In genomic region chr1:44406761-44407429, GRCh38 we compare ENCODE assay signal across 8 cellular contexts. TPM values are rescaled to one million over a fixed set of nuclear protein-coding genes. Genes with fewer than 3 reads are reported as not detected.
DNase-seq lines count a peak whose midpoint lies in the region; ATAC-seq, FAIRE-seq and TF ChIP-seq lines count a peak whose summit lies in the region.

No MANE protein-coding gene starts in this region.

- peak overlapping the region in 2 of 3 experiments; percentile 38 to 46 for H3K4me3 ChIP-seq in keratinocyte (ENCODE audit: control insufficient read depth in 2 of 3, extremely low read depth in 1 of 3, insufficient read depth in 2 of 3, low read depth in 1 of 3, low read length in 3 of 3)

- dilution Hi-C loops in keratinocyte (cut with MboI; ENCODE audit: extremely low pct_ligation_motif_present, low sequenced_read_pairs): no loop called here

- H3K9me1 ChIP-seq in keratinocyte (ENCODE audit: control insufficient read depth, extremely low read depth, insufficient read depth, low read length): no peaks in the 10 kb centered on the region

- peaks cover 42% of the 10 kb centered on the region for H3K27me3 Mint-ChIP-seq in activated T-helper 1 cell treated with anti-CD3 and anti-CD28 coated beads, Interleukin-12 subunit alpha, Interleukin-12 subunit beta, Interleukin-2, Interleukin-4 antibody, amounts not matched to agents 30 ng/mL and 10 ng/mL and 1 ng/mL, durations not matched to agents 14 hours and 24 hours and 36 hours (ENCODE audit: insufficient read depth)
- peaks cover 17% of the 10 kb centered on the region for H3K27me3 Mint-ChIP-seq in stimulated activated naive CD8-positive, alpha-beta T cell treated with anti-CD3 and anti-CD28 coated beads, Interleukin-15, amount 100 ng/mL, for 72 hours

- TF ChIP-seq CTCF in keratinocyte (optimal IDR thresholded peaks at IDR 0.05 in 1 of 3, IDR thresholded peaks at IDR 0.05 in 1 of 3, conservative IDR thresholded peaks at IDR 0.05 in 1 of 3; ENCODE audit: extremely low read depth in 1 of 3, insufficient read depth in 2 of 3, low read length in 3 of 3): no peak

- H2AFZ ChIP-seq in keratinocyte (ENCODE audit: control insufficient read depth, low read length): no peak overlapping the region

- peak; percentile 36 for ATAC-seq in stimulated activated naive CD8-positive, alpha-beta T cell treated with anti-CD3 and anti-CD28 coated beads, Interleukin-15, amount 100 ng/mL, for 72 hours
- ATAC-seq in HG02970 (IDR thresholded peaks at IDR 0.05; ENCODE audit: low FRiP score, unreplicated experiment): no peak
- no peak for ATAC-seq in GM18907 (IDR thresholded peaks at IDR 0.05; ENCODE audit: unreplicated experiment)
- no peak for ATAC-seq in GM18867 (IDR thresholded peaks at IDR 0.05; ENCODE audit: unreplicated experiment)

- no peaks in the 10 kb centered on the region for H3K9me3 ChIP-seq in keratinocyte (ENCODE audit: control insufficient read depth, low read depth, low read length)

- no peak overlapping the region for H3K9ac ChIP-seq in keratinocyte (ENCODE audit: control insufficient read depth, extremely low read depth, insufficient read depth, low read length)

- peaks cover 74% of the 10 kb centered on the region for H3K27me3 ChIP-seq in keratinocyte (ENCODE audit: control insufficient read depth, extremely low read depth, insufficient read depth, low read length)

- no peak overlapping the region for H3K27ac ChIP-seq in keratinocyte (ENCODE audit: control insufficient read depth, insufficient read depth, low read length)

- no peaks in the 10 kb centered on the region for H3K79me2 ChIP-seq in keratinocyte (ENCODE audit: control insufficient read depth, insufficient read depth, low read length)

- intact Hi-C loops in activated T-helper 1 cell treated with anti-CD3 and anti-CD28 coated beads, Interleukin-12 subunit alpha, Interleukin-12 subunit beta, Interleukin-2, Interleukin-4 antibody, amounts not matched to agents 30 ng/mL and 10 ng/mL and 1 ng/mL, durations not matched to agents 14 hours and 24 hours and 36 hours (cut with micrococcal nuclease): no loop called here

- H3K4me1 Mint-ChIP-seq in activated T-helper 1 cell treated with anti-CD3 and anti-CD28 coated beads, Interleukin-12 subunit alpha, Interleukin-12 subunit beta, Interleukin-2, Interleukin-4 antibody, amounts not matched to agents 30 ng/mL and 10 ng/mL and 1 ng/mL, durations not matched to agents 14 hours and 24 hours and 36 hours (ENCODE audit: low read depth): peaks cover 21% of the 10 kb centered on the region
- H3K4me1 Mint-ChIP-seq in stimulated activated naive CD8-positive, alpha-beta T cell treated with anti-CD3 and anti-CD28 coated beads, Interleukin-15, amount 100 ng/mL, for 72 hours: peaks cover 27% of the 10 kb centered on the region

- no peaks in the 10 kb centered on the region for H3K36me3 ChIP-seq in keratinocyte (ENCODE audit: control insufficient read depth in 2 of 2, extremely low read depth in 1 of 2, insufficient read depth in 2 of 2, low read length in 2 of 2)

- H3K27ac Mint-ChIP-seq in activated T-helper 1 cell treated with anti-CD3 and anti-CD28 coated beads, Interleukin-12 subunit alpha, Interleukin-12 subunit beta, Interleukin-2, Interleukin-4 antibody, amounts not matched to agents 30 ng/mL and 10 ng/mL and 1 ng/mL, durations not matched to agents 14 hours and 24 hours and 36 hours: no peak overlapping the region
- H3K27ac Mint-ChIP-seq in stimulated activated naive CD8-positive, alpha-beta T cell treated with anti-CD3 and anti-CD28 coated beads, Interleukin-15, amount 100 ng/mL, for 72 hours: no peak overlapping the region

- H3K4me1 ChIP-seq in keratinocyte (ENCODE audit: control insufficient read depth, extremely low read depth, insufficient read depth, low read length): no peaks in the 10 kb centered on the region

- H4K20me1 ChIP-seq in keratinocyte (ENCODE audit: control insufficient read depth, extremely low read depth, insufficient read depth, low read length): peaks cover 2% of the 10 kb centered on the region

- no peaks in the 10 kb centered on the region for H3K36me3 Mint-ChIP-seq in activated T-helper 1 cell treated with anti-CD3 and anti-CD28 coated beads, Interleukin-12 subunit alpha, Interleukin-12 subunit beta, Interleukin-2, Interleukin-4 antibody, amounts not matched to agents 30 ng/mL and 10 ng/mL and 1 ng/mL, durations not matched to agents 14 hours and 24 hours and 36 hours (ENCODE audit: low read depth)

- DNase-seq in DMS 273 (lab: John Stamatoyannopoulos, UW; ENCODE audit: unreplicated experiment) (peak; percentile 49), DMS 273 treated with DMSO at 0.1 percent for 48 hours (lab: John Stamatoyannopoulos, UW) (no peak), keratinocyte (ENCODE audit: low read depth, low spot score) (no peak)
- peak; percentile 8 for DNase-seq in activated T-helper 1 cell treated with anti-CD3 and anti-CD28 coated beads, Interleukin-12 subunit alpha, Interleukin-12 subunit beta, Interleukin-2, Interleukin-4 antibody, amounts not matched to agents 30 ng/mL and 10 ng/mL and 1 ng/mL, durations not matched to agents 14 hours and 24 hours and 36 hours (ENCODE audit: low spot score)
- peak; percentile 36 to 42 for DNase-seq in stimulated activated naive CD8-positive, alpha-beta T cell treated with anti-CD3 and anti-CD28 coated beads, Interleukin-15, amount 100 ng/mL, for 72 hours

- peak overlapping the region; percentile 94 for H3K4me2 ChIP-seq in keratinocyte (ENCODE audit: control insufficient read depth, extremely low read depth, insufficient read depth, low read depth, low read length)

- FAIRE-seq in keratinocyte (lab: Jason Lieb, UNC): no peak

- no peaks in the 10 kb centered on the region for H3K9me3 Mint-ChIP-seq in activated T-helper 1 cell treated with anti-CD3 and anti-CD28 coated beads, Interleukin-12 subunit alpha, Interleukin-12 subunit beta, Interleukin-2, Interleukin-4 antibody, amounts not matched to agents 30 ng/mL and 10 ng/mL and 1 ng/mL, durations not matched to agents 14 hours and 24 hours and 36 hours
- no peaks in the 10 kb centered on the region for H3K9me3 Mint-ChIP-seq in stimulated activated naive CD8-positive, alpha-beta T cell treated with anti-CD3 and anti-CD28 coated beads, Interleukin-15, amount 100 ng/mL, for 72 hours

- H3K4me3 Mint-ChIP-seq in activated T-helper 1 cell treated with anti-CD3 and anti-CD28 coated beads, Interleukin-12 subunit alpha, Interleukin-12 subunit beta, Interleukin-2, Interleukin-4 antibody, amounts not matched to agents 30 ng/mL and 10 ng/mL and 1 ng/mL, durations not matched to agents 14 hours and 24 hours and 36 hours: no peak overlapping the region
- H3K4me3 Mint-ChIP-seq in stimulated activated naive CD8-positive, alpha-beta T cell treated with anti-CD3 and anti-CD28 coated beads, Interleukin-15, amount 100 ng/mL, for 72 hours: peak overlapping the region; percentile 89 to 97

RNA-seq across cellular contexts. Expression of gene RNF220, which starts 1.8 kb away (rescaled TPM):
- total RNA-seq in activated T-helper 1 cell treated with anti-CD3 and anti-CD28 coated beads, Interleukin-12 subunit alpha, Interleukin-12 subunit beta, Interleukin-2, Interleukin-4 antibody, amounts not matched to agents 30 ng/mL and 10 ng/mL and 1 ng/mL, durations not matched to agents 14 hours and 24 hours and 36 hours: 103 and 107 TPM in 2 replicates
- 30.6 to 48.1 TPM (median 42.7 TPM) in 3 replicates for polyA plus RNA-seq in keratinocyte
- polyA plus RNA-seq in keratinocyte (2011; ENCODE audit: low read depth): 64.0 TPM
- 27.6 and 38.9 TPM in 2 replicates for polyA plus RNA-seq in keratinocyte (2011; cell fraction: cytosol; rRNA removed)
- polyA plus RNA-seq in keratinocyte (2011; cell fraction: nucleus; rRNA removed): 44.5 and 47.4 TPM in 2 replicates
- 49.6 and 51.8 TPM in 2 replicates for polyA plus RNA-seq in keratinocyte (2012; ENCODE audit: low replicate concordance)
- 18.5 to 65.9 TPM (median 34.3 TPM) in 3 replicates for polyA minus RNA-seq in keratinocyte
- 19.4 TPM for polyA minus RNA-seq in keratinocyte (2011; cell fraction: cytosol; rRNA and poly(A)+ RNA removed)
- 8.3 and 10.8 TPM in 2 replicates for polyA minus RNA-seq in keratinocyte (2011; cell fraction: nucleus; rRNA and poly(A)+ RNA removed)

RNA-seq across cellular contexts. Expression of gene ERI3, which starts 51.8 kb away (rescaled TPM):
- 51.4 and 55.4 TPM in 2 replicates for total RNA-seq in activated T-helper 1 cell treated with anti-CD3 and anti-CD28 coated beads, Interleukin-12 subunit alpha, Interleukin-12 subunit beta, Interleukin-2, Interleukin-4 antibody, amounts not matched to agents 30 ng/mL and 10 ng/mL and 1 ng/mL, durations not matched to agents 14 hours and 24 hours and 36 hours
- 43.7 to 56.6 TPM (median 49.0 TPM) in 3 replicates for polyA plus RNA-seq in keratinocyte
- polyA plus RNA-seq in keratinocyte (2011; ENCODE audit: low read depth): 64.5 TPM
- polyA plus RNA-seq in keratinocyte (2011; cell fraction: cytosol; rRNA removed): 45.5 and 64.3 TPM in 2 replicates
- 36.5 and 44.1 TPM in 2 replicates for polyA plus RNA-seq in keratinocyte (2011; cell fraction: nucleus; rRNA removed)
- 31.0 and 46.4 TPM in 2 replicates for polyA plus RNA-seq in keratinocyte (2012; ENCODE audit: low replicate concordance)
- 51.0 to 77.9 TPM (median 62.7 TPM) in 3 replicates for polyA minus RNA-seq in keratinocyte
- polyA minus RNA-seq in keratinocyte (2011; cell fraction: cytosol; rRNA and poly(A)+ RNA removed): 74.8 TPM
- polyA minus RNA-seq in keratinocyte (2011; cell fraction: nucleus; rRNA and poly(A)+ RNA removed): 19.6 and 24.7 TPM in 2 replicates

Comparison
In these comparisons a context has a peak if more than half of its experiments do, and no peak if none do; other contexts are left out.
1. DNase-seq: peak in DMS 273 (single experiment), activated T-helper 1 cell treated with anti-CD3 and anti-CD28 coated beads, Interleukin-12 subunit alpha, Interleukin-12 subunit beta, Interleukin-2, Interleukin-4 antibody, amounts not matched to agents 30 ng/mL and 10 ng/mL and 1 ng/mL, durations not matched to agents 14 hours and 24 hours and 36 hours (single experiment) and stimulated activated naive CD8-positive, alpha-beta T cell treated with anti-CD3 and anti-CD28 coated beads, Interleukin-15, amount 100 ng/mL, for 72 hours (2 of 2); none in DMS 273 treated with DMSO at 0.1 percent for 48 hours (single experiment) and keratinocyte (single experiment).